ENCODE assay signal across 11 cellular contexts in genomic region chr3:185317674-185318073, GRCh38. TPM values are rescaled to one million over a fixed set of nuclear protein-coding genes. Genes with fewer than 3 reads are reported as not detected.
DNase-seq lines count a peak whose midpoint lies in the region; ATAC-seq and TF ChIP-seq lines count a peak whose summit lies in the region.
"Had no signal": no experiment of that assay in that cellular context is flagged by ENCODE, and none has a peak within 500 bp of the region (broad histone marks: within the 10 kb centered on the region; RNA-seq: fewer than 3 reads in every experiment).

No MANE protein-coding gene starts in this region.

- DNase-seq in A172 (ENCODE audit: low spot score), result peak; percentile 25
- peak; percentile 15 to 32 for DNase-seq in lung microvascular endothelial cell (ENCODE audit: low read depth in 2 of 2)
- no peak for DNase-seq in iPS-NIHi11 (ENCODE audit: low spot score)
- DNase-seq in HEK293T (ENCODE audit: extremely low spot score), result no peak
- no peak for DNase-seq in 8988T
- DNase-seq: activated CD4-positive, alpha-beta T cell treated with anti-CD3 and anti-CD28 coated beads for 1 hour had no signal

- H3K27ac ChIP-seq in OCI-LY3 (ENCODE audit: low read length) (peak overlapping the region; percentile 4; the same call in 1 of the 2 replicates), duodenal mucosa (ENCODE audit: low read depth, low read length) (peak overlapping the region; percentile 7)
- H3K27ac ChIP-seq: prostate gland had no signal

- no peak for TF ChIP-seq CTCF in OCI-LY3 (IDR thresholded peaks at IDR 0.05; ENCODE audit: low read depth, low read length)

- CTCF ChIA-PET in HEK293T (lab: Yijun Ruan, JAX), result no interaction called here

- H4K20me1 ChIP-seq in OCI-LY3 (ENCODE audit: insufficient read depth, low read length), result no peaks in the 10 kb centered on the region

- no peaks in the 10 kb centered on the region for H3K27me3 ChIP-seq in OCI-LY3 (ENCODE audit: low read depth, low read length)
- no peaks in the 10 kb centered on the region for H3K27me3 ChIP-seq in duodenal mucosa (ENCODE audit: control insufficient read depth in 1 of 2, insufficient read depth in 2 of 2, low read length in 2 of 2)

- H3K4me1 ChIP-seq in OCI-LY3 (ENCODE audit: low read length) (peaks cover 22% of the 10 kb centered on the region), duodenal mucosa (ENCODE audit: control insufficient read depth in 1 of 2, insufficient read depth in 2 of 2, low read length in 2 of 2) (peaks cover 3 to 21% of the 10 kb centered on the region in 2 donors)
- H3K4me1 ChIP-seq: prostate gland had no signal

- H2AFZ ChIP-seq in OCI-LY3 (ENCODE audit: low read depth, low read length), result peak overlapping the region; percentile 82; the same call in 1 of the 2 replicates

- no peaks in the 10 kb centered on the region for H3K36me3 ChIP-seq in OCI-LY3 (replicated peaks; ENCODE audit: low read depth, low read length)
- no peaks in the 10 kb centered on the region for H3K36me3 ChIP-seq in duodenal mucosa (ENCODE audit: control insufficient read depth in 1 of 2, insufficient read depth in 2 of 2, low read length in 2 of 2)
- H3K36me3 ChIP-seq: prostate gland had no signal

- H3K9ac ChIP-seq in OCI-LY3 (ENCODE audit: low read length), result no peak overlapping the region; the same call in 1 of the 2 replicates
- H3K9ac ChIP-seq in duodenal mucosa (ENCODE audit: low read depth in 1 of 2, low read length in 2 of 2), result no peak overlapping the region

- POLR2A ChIA-PET in HEK293T (lab: Yijun Ruan, JAX), result no interaction called here

- peak overlapping the region; percentile 76 for H3K4me2 ChIP-seq in OCI-LY3 (ENCODE audit: low read length)

- H3K4me3 ChIP-seq in OCI-LY3 (ENCODE audit: low read length) (peak overlapping the region; percentile 55), duodenal mucosa (ENCODE audit: low read depth in 1 of 2, low read length in 2 of 2) (peak overlapping the region in 1 of 2 donors; percentile 18)
- H3K4me3 ChIP-seq: lung, prostate gland had no signal

- H3K9me3 ChIP-seq in OCI-LY3 (ENCODE audit: insufficient read depth, low read length) (no peaks in the 10 kb centered on the region), duodenal mucosa (ENCODE audit: control insufficient read depth in 1 of 2, low read length in 2 of 2) (no peaks in the 10 kb centered on the region)
- H3K9me3 ChIP-seq: prostate gland had no signal

- ATAC-seq in GM21737 (IDR thresholded peaks at IDR 0.05; ENCODE audit: unreplicated experiment), result no peak

- no peaks in the 10 kb centered on the region for H3K79me2 ChIP-seq in OCI-LY3 (ENCODE audit: low read length)

TF ChIP-seq in HEK293T, 16 proteins besides CTCF, POLR2A, EP300 and RAD21:
- TF ChIP-seq NFRKB (IDR thresholded peaks at IDR 0.05) (no peak), L3MBTL2 (conservative IDR thresholded peaks at IDR 0.05) (no peak), SUZ12 (IDR thresholded peaks at IDR 0.05) (no peak), PKNOX1 (IDR thresholded peaks at IDR 0.05) (no peak)

RNA-seq across cellular contexts. Expression of gene MAP3K13, which starts 45.3 kb away (rescaled TPM):
- total RNA-seq in A172 (2014; rRNA removed; shearing (Covaris generic)), result 24.6 and 26.4 TPM in 2 replicates
- total RNA-seq in lung microvascular endothelial cell, result 7.7 and 8.1 TPM in 2 replicates

Comparison
In these comparisons a context has a peak if more than half of its experiments do, and no peak if none do; other contexts are left out.
1. DNase-seq: peak in A172 (single experiment) and lung microvascular endothelial cell (2 of 2); none in iPS-NIHi11 (single experiment), HEK293T (single experiment) and 8988T (single experiment).